1 cellular context compared by ENCODE assay signal in the genomic region with DNA sequence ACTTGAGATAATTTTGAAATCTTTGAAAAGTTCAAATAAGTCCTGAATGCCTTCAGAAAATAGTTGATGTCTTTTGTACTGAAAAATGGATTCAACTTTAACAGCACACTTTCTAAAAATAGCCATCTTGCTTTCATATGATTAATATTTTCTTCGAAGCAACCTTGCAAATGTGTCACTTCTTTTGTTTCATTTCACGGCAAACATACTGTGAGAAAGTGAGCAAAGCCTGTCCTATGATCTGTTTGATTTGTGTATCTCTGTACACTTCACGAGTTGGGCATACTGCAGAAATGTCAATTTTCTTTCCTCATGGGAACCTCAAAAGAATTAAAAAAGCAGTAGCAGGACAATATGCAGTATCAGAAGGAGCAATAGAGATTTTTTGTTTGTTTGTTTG.
TF ChIP-seq lines count a peak whose summit lies in the region.

No MANE protein-coding gene starts in this region.

TF ChIP-seq in WTC11, 78 proteins besides CTCF, POLR2A, EP300 and RAD21 (continued from another document):
- TF ChIP-seq, protein P1, sequence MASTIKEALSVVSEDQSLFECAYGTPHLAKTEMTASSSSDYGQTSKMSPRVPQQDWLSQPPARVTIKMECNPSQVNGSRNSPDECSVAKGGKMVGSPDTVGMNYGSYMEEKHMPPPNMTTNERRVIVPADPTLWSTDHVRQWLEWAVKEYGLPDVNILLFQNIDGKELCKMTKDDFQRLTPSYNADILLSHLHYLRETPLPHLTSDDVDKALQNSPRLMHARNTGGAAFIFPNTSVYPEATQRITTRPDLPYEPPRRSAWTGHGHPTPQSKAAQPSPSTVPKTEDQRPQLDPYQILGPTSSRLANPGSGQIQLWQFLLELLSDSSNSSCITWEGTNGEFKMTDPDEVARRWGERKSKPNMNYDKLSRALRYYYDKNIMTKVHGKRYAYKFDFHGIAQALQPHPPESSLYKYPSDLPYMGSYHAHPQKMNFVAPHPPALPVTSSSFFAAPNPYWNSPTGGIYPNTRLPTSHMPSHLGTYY (CRISPR knock-in tag; IDR thresholded peaks at IDR 0.05), result no peak
- TF ChIP-seq, protein P2, sequence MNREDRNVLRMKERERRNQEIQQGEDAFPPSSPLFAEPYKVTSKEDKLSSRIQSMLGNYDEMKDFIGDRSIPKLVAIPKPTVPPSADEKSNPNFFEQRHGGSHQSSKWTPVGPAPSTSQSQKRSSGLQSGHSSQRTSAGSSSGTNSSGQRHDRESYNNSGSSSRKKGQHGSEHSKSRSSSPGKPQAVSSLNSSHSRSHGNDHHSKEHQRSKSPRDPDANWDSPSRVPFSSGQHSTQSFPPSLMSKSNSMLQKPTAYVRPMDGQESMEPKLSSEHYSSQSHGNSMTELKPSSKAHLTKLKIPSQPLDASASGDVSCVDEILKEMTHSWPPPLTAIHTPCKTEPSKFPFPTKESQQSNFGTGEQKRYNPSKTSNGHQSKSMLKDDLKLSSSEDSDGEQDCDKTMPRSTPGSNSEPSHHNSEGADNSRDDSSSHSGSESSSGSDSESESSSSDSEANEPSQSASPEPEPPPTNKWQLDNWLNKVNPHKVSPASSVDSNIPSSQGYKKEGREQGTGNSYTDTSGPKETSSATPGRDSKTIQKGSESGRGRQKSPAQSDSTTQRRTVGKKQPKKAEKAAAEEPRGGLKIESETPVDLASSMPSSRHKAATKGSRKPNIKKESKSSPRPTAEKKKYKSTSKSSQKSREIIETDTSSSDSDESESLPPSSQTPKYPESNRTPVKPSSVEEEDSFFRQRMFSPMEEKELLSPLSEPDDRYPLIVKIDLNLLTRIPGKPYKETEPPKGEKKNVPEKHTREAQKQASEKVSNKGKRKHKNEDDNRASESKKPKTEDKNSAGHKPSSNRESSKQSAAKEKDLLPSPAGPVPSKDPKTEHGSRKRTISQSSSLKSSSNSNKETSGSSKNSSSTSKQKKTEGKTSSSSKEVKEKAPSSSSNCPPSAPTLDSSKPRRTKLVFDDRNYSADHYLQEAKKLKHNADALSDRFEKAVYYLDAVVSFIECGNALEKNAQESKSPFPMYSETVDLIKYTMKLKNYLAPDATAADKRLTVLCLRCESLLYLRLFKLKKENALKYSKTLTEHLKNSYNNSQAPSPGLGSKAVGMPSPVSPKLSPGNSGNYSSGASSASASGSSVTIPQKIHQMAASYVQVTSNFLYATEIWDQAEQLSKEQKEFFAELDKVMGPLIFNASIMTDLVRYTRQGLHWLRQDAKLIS (CRISPR knock-in tag; IDR thresholded peaks at IDR 0.05; ENCODE audit: borderline replicate concordance), result no peak
- TF ChIP-seq, protein P3, sequence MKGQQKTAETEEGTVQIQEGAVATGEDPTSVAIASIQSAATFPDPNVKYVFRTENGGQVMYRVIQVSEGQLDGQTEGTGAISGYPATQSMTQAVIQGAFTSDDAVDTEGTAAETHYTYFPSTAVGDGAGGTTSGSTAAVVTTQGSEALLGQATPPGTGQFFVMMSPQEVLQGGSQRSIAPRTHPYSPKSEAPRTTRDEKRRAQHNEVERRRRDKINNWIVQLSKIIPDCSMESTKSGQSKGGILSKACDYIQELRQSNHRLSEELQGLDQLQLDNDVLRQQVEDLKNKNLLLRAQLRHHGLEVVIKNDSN (CRISPR knock-in tag; IDR thresholded peaks at IDR 0.05), result no peak
- TF ChIP-seq JAZF1 (CRISPR knock-in tag; IDR thresholded peaks at IDR 0.05), result no peak
- no peak for TF ChIP-seq SMAD3 (CRISPR knock-in tag; IDR thresholded peaks at IDR 0.05; ENCODE audit: borderline replicate concordance)
- no peak for TF ChIP-seq CBFB (CRISPR knock-in tag; IDR thresholded peaks at IDR 0.05; ENCODE audit: low read depth)
TF ChIP-seq in WTC11: peak in this region for 0.
